ENCODE assay signal across 1 cellular context in the genomic region with DNA sequence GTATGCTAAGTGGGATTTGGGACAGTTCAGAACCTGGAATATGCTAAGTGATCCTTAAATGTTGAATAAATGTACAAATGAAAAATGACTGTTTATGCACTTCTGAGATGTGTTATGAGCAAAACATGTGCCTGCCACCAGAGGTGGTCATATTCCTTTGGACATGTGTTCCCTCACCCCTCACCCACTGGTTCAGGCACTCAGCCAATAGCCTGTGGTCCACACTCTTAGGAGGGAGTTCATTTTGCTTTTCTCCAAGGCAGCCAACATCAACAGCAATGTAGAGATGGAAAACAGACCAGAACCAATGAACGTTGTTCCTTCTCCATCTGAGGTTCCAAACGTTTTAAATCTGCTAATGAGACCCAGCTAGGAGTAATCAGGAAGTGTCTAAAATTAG.
TF ChIP-seq lines count a peak whose summit lies in the region.

No MANE protein-coding gene starts in this region.

TF ChIP-seq in SK-N-SH treated with all-trans-retinoic acid at 6 μM for 48 hours, 23 proteins besides CTCF, POLR2A, EP300 and RAD21 (continued from another document):
- TF ChIP-seq, protein P1, sequence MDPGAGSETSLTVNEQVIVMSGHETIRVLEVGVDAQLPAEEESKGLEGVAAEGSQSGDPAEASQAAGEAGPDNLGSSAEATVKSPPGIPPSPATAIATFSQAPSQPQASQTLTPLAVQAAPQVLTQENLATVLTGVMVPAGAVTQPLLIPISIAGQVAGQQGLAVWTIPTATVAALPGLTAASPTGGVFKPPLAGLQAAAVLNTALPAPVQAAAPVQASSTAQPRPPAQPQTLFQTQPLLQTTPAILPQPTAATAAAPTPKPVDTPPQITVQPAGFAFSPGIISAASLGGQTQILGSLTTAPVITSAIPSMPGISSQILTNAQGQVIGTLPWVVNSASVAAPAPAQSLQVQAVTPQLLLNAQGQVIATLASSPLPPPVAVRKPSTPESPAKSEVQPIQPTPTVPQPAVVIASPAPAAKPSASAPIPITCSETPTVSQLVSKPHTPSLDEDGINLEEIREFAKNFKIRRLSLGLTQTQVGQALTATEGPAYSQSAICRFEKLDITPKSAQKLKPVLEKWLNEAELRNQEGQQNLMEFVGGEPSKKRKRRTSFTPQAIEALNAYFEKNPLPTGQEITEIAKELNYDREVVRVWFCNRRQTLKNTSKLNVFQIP (CRISPR knock-in tag; IDR thresholded peaks at IDR 0.05; ENCODE audit: borderline replicate concordance, low read depth), result no peak
- no peak for TF ChIP-seq ZFP3 (CRISPR knock-in tag; IDR thresholded peaks at IDR 0.05)
- no peak for TF ChIP-seq RARB (CRISPR knock-in tag; IDR thresholded peaks at IDR 0.05)
- no peak for TF ChIP-seq ARNTL (CRISPR knock-in tag; IDR thresholded peaks at IDR 0.05; ENCODE audit: borderline replicate concordance, low read depth)
- TF ChIP-seq TOX (CRISPR knock-in tag; IDR thresholded peaks at IDR 0.05; ENCODE audit: borderline replicate concordance), result no peak
- TF ChIP-seq, protein P2, sequence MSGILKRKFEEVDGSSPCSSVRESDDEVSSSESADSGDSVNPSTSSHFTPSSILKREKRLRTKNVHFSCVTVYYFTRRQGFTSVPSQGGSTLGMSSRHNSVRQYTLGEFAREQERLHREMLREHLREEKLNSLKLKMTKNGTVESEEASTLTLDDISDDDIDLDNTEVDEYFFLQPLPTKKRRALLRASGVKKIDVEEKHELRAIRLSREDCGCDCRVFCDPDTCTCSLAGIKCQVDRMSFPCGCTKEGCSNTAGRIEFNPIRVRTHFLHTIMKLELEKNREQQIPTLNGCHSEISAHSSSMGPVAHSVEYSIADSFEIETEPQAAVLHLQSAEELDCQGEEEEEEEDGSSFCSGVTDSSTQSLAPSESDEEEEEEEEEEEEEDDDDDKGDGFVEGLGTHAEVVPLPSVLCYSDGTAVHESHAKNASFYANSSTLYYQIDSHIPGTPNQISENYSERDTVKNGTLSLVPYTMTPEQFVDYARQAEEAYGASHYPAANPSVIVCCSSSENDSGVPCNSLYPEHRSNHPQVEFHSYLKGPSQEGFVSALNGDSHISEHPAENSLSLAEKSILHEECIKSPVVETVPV (CRISPR knock-in tag; IDR thresholded peaks at IDR 0.05), result no peak
TF ChIP-seq in SK-N-SH treated with all-trans-retinoic acid at 6 μM for 48 hours: peak in this region for 0.
